16 cellular contexts compared by ENCODE assay signal in the genomic region with DNA sequence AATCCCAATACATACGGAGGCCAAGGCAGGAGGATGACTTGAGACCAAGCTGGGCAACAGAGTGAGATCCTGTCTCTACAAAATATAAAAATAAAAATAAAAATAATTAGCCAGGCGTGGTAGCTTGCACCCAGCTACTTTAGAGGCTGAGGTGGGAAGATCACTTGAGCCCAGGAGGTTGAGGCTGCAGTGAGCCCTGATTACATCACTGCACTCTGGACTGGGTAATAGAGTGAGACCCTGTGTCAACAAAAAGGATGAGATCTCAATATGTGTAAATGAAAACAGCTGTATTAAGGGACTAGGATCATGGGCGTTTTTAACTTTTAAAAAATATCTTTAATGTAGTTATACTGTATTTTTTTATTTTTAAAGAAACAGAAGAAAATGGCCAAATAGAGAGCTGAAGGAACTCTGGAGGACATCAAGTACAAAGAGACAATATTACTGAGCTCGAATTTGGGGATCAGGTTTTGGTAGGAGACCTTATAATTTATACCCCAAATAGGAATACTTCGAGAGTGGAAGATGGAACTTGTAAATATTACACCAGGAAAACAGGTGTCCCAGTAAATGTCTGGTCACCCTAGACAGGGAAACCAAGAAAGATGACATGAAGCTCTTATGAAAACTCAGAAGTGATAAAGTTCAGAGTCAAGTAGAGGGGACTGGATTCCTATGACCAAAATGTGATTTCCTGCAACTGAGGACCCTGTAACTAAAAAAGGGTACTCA. TPM values are rescaled to one million over a fixed set of nuclear protein-coding genes. Genes with fewer than 3 reads are reported as not detected.
DNase-seq lines count a peak whose midpoint lies in the region; ATAC-seq, FAIRE-seq and TF ChIP-seq lines count a peak whose summit lies in the region.
"Had no signal": no experiment of that assay in that cellular context is flagged by ENCODE, and none has a peak within 500 bp of the region (broad histone marks: within the 10 kb centered on the region; RNA-seq: fewer than 3 reads in every experiment).

No MANE protein-coding gene starts in this region.

- no peaks in the 10 kb centered on the region for H3K9me3 ChIP-seq in CD4-positive, alpha-beta T cell (ENCODE audit: control insufficient read depth, low read length)
- no peaks in the 10 kb centered on the region for H3K9me3 ChIP-seq in small intestine (ENCODE audit: control insufficient read depth, low read depth)
- H3K9me3 ChIP-seq: ascending aorta, mucosa of descending colon had no signal

- peaks cover 2 to 7% of the 10 kb centered on the region in 2 donors for H3K4me1 ChIP-seq in small intestine (ENCODE audit: control insufficient read depth in 2 of 2, insufficient read depth in 1 of 2, low read depth in 1 of 2, low read length in 1 of 2)
- H3K4me1 ChIP-seq: ascending aorta had no signal

- H3K27me3 Mint-ChIP-seq in CD4-positive, alpha-beta T cell = no peaks in the 10 kb centered on the region
- H3K27me3 Mint-ChIP-seq in HFFc6 (ENCODE audit: insufficient read depth) (peaks cover 4% of the 10 kb centered on the region), endothelial cell (ENCODE audit: unreplicated experiment) (no peaks in the 10 kb centered on the region)
- no peaks in the 10 kb centered on the region for H3K27me3 Mint-ChIP-seq in central memory CD8-positive, alpha-beta T cell
- H3K27me3 Mint-ChIP-seq: stimulated activated naive B cell treated with anti-CD40 and anti-IgM and Interleukin-4, amounts not matched to agents 10 μg/mL and 1 μg/mL and 100 μg/mL, for 72 hours had no signal

- no peaks in the 10 kb centered on the region for H3K27me3 ChIP-seq in CD4-positive, alpha-beta T cell (ENCODE audit: control insufficient read depth, insufficient read depth, low read length)
- H3K27me3 ChIP-seq in small intestine (ENCODE audit: control insufficient read depth in 2 of 2, insufficient read depth in 2 of 2, low read length in 2 of 2) = no peaks in the 10 kb centered on the region
- H3K27me3 ChIP-seq: ascending aorta, foreskin keratinocyte had no signal

- no peak overlapping the region for H3K4me3 ChIP-seq in small intestine (ENCODE audit: low read depth in 1 of 2, low read length in 2 of 2)
- H3K4me3 ChIP-seq: ascending aorta, K562, mucosa of descending colon had no signal

- CTCF ChIA-PET in CD4-positive, alpha-beta T cell (lab: Charles Lee) = interaction anchor here (1.0 to 1.6 kb wide), 2 partner anchors 12 to 17 kb away, joined by 3 to 4 read pairs; no protein-coding TSS in a partner anchor

- POLR2A ChIA-PET in CD4-positive, alpha-beta T cell (lab: Charles Lee) = interaction anchor here (1.4 to 3.6 kb wide), 2 partner anchors 9 to 12 kb away, joined by 5 to 28 read pairs; a partner anchor contains a TSS

- no peak overlapping the region for H3K4me3 Mint-ChIP-seq in CD4-positive, alpha-beta T cell
- H3K4me3 Mint-ChIP-seq in HFFc6 = no peak overlapping the region
- H3K4me3 Mint-ChIP-seq in central memory CD8-positive, alpha-beta T cell = peak overlapping the region; percentile 7
- no peak overlapping the region for H3K4me3 Mint-ChIP-seq in endothelial cell (ENCODE audit: unreplicated experiment)
- H3K4me3 Mint-ChIP-seq: stimulated activated naive B cell treated with anti-CD40 and anti-IgM and Interleukin-4, amounts not matched to agents 10 μg/mL and 1 μg/mL and 100 μg/mL, for 72 hours had no signal

- no peak overlapping the region for H3K27ac ChIP-seq in CD4-positive, alpha-beta T cell (ENCODE audit: low read depth, low read length)
- peak overlapping the region; percentile 34 to 69 for H3K27ac ChIP-seq in small intestine (ENCODE audit: low read depth in 1 of 2, low read length in 1 of 2)
- H3K27ac ChIP-seq: foreskin keratinocyte had no signal

- peaks cover 67% of the 10 kb centered on the region for H3K36me3 Mint-ChIP-seq in CD4-positive, alpha-beta T cell (ENCODE audit: low read depth)
- no peaks in the 10 kb centered on the region for H3K36me3 Mint-ChIP-seq in HFFc6 (ENCODE audit: low read depth)
- peaks cover 23% of the 10 kb centered on the region for H3K36me3 Mint-ChIP-seq in central memory CD8-positive, alpha-beta T cell (ENCODE audit: insufficient read depth)
- no peaks in the 10 kb centered on the region for H3K36me3 Mint-ChIP-seq in endothelial cell (ENCODE audit: low read depth, unreplicated experiment)

- peak overlapping the region; percentile 72 for H3K27ac Mint-ChIP-seq in CD4-positive, alpha-beta T cell
- H3K27ac Mint-ChIP-seq in HFFc6 = peak overlapping the region; percentile 32; the same call in 1 of the 2 replicates
- H3K27ac Mint-ChIP-seq in central memory CD8-positive, alpha-beta T cell (ENCODE audit: low read depth) = peak overlapping the region; percentile 67
- H3K27ac Mint-ChIP-seq in endothelial cell (ENCODE audit: unreplicated experiment) = no peak overlapping the region

- intact Hi-C loops in CD4-positive, alpha-beta T cell (cut with DNase I, micrococcal nuclease) = no loop called here

- H3K36me3 ChIP-seq in small intestine (ENCODE audit: control insufficient read depth in 2 of 2, insufficient read depth in 2 of 2, low read length in 2 of 2) = no peaks in the 10 kb centered on the region
- H3K36me3 ChIP-seq: ascending aorta had no signal

- TF ChIP-seq CTCF in CD4-positive, alpha-beta T cell (IDR thresholded peaks at IDR 0.05) = no peak
- TF ChIP-seq CTCF in HFFc6 (IDR thresholded peaks at IDR 0.05) (no peak), endothelial cell (IDR thresholded peaks at IDR 0.05; ENCODE audit: unreplicated experiment) (no peak)

- no peaks in the 10 kb centered on the region for H3K9me3 Mint-ChIP-seq in CD4-positive, alpha-beta T cell
- H3K9me3 Mint-ChIP-seq in HFFc6 (no peaks in the 10 kb centered on the region), endothelial cell (ENCODE audit: unreplicated experiment) (no peaks in the 10 kb centered on the region)
- H3K9me3 Mint-ChIP-seq in central memory CD8-positive, alpha-beta T cell = no peaks in the 10 kb centered on the region

- DNase-seq in CD4-positive, alpha-beta T cell = no peak
- DNase-seq in HFFc6 (no peak), small intestine (no peak), GF-D8 (lab: John Stamatoyannopoulos, UW) (no peak), endothelial cell (ENCODE audit: low spot score) (no peak)
- no peak for DNase-seq in central memory CD8-positive, alpha-beta T cell (ENCODE audit: low spot score in 2 of 2)
- DNase-seq: activated CD8-positive, alpha-beta memory T cell treated with anti-CD3 and anti-CD28 coated beads, Interleukin-2, amount 50 U/mL, for 4 hours; mucosa of descending colon; NCI-H748 treated with DMSO at 0.1 percent for 48 hours; stimulated activated CD4-positive, alpha-beta T cell treated with anti-CD3 and anti-CD28 coated beads, Interleukin-2, amount 100 ng/mL, for 48 hours; stimulated activated naive B cell treated with anti-CD40 and anti-IgM and Interleukin-4, amounts not matched to agents 10 μg/mL and 1 μg/mL and 100 μg/mL, for 72 hours had no signal

- no peak for ATAC-seq in CD4-positive, alpha-beta T cell (ENCODE audit: poor library complexity)
- ATAC-seq in central memory CD8-positive, alpha-beta T cell (replicated peaks; ENCODE audit: extremely low read depth, poor library complexity, severe bottlenecking) = no peak
- no peak for ATAC-seq in HG02678 (IDR thresholded peaks at IDR 0.05; ENCODE audit: unreplicated experiment)
- ATAC-seq: stimulated activated naive B cell treated with anti-CD40 and anti-IgM and Interleukin-4, amounts not matched to agents 10 μg/mL and 1 μg/mL and 100 μg/mL, for 72 hours had no signal

- H3K4me1 Mint-ChIP-seq in CD4-positive, alpha-beta T cell (ENCODE audit: low read depth) = peaks cover 72% of the 10 kb centered on the region
- H3K4me1 Mint-ChIP-seq in HFFc6 (ENCODE audit: low read depth) (peaks cover 36% of the 10 kb centered on the region), endothelial cell (ENCODE audit: unreplicated experiment) (no peaks in the 10 kb centered on the region)
- H3K4me1 Mint-ChIP-seq in central memory CD8-positive, alpha-beta T cell = peaks cover 80% of the 10 kb centered on the region

- WGBS in small intestine, 3 donors = 82 to 86% (median 86%) methylated on average over 5 of the region's 5 CpGs

- FAIRE-seq in small intestine (lab: Jason Lieb, UNC) = no peak
- FAIRE-seq: H1 had no signal

RNA-seq across cellular contexts. Expression of a gene that starts 13.1 kb away (rescaled TPM):
- total RNA-seq in CD4-positive, alpha-beta T cell = 1 to 10 TPM; 6.7 to 7.8 TPM
- not detected for total RNA-seq in HFFc6 (2021; fragmentation: NEBNext Ultra II Directional; extraction: Animal tissue kit (Norgen Biotek cat#: 25700))
- polyA plus RNA-seq in small intestine = 1 to 10 TPM; 4.0 to 5.9 (median 5.4) TPM
- not detected for total RNA-seq in endothelial cell (ENCODE audit: unreplicated experiment)
- total RNA-seq: ascending aorta, foreskin keratinocyte, H1 had no signal
- polyA plus RNA-seq: foreskin keratinocyte, H1 had no signal

RNA-seq across cellular contexts. Expression of a gene that starts 43.1 kb away (rescaled TPM):
- 1 to 10 TPM in 1 of 2 experiments, under 1 TPM in 1; 0.71 to 2.3 TPM for total RNA-seq in CD4-positive, alpha-beta T cell
- total RNA-seq in HFFc6 (2021; fragmentation: NEBNext Ultra II Directional; extraction: Animal tissue kit (Norgen Biotek cat#: 25700)) = 1 to 10 TPM in 4 of 6 experiments, under 1 TPM in 2; 0.27 to 3.1 (median 1.8) TPM
- 10 to 100 TPM; 12.8 to 29.7 (median 21.3) TPM for polyA plus RNA-seq in small intestine
- 50.6 TPM for total RNA-seq in endothelial cell (ENCODE audit: unreplicated experiment)
- polyA plus RNA-seq: K562 had no signal

Comparison
In these comparisons a context has a peak if more than half of its experiments do, and no peak if none do; other contexts are left out.
1. RNA of a gene that starts 43.1 kb away (total RNA-seq): 50.6 TPM in endothelial cell (single experiment); 0.71 to 2.3 TPM in CD4-positive, alpha-beta T cell and 0.27 to 3.1 TPM in HFFc6; every median in the first group is over 10 times any median in the second.